In genomic region chr20:50401047-50401586, GRCh38 we compare ENCODE assay signal across 14 cellular contexts.
"Had no signal": no experiment of that assay in that cellular context is flagged by ENCODE, and none has a peak within 500 bp of the region (broad histone marks: within the 10 kb centered on the region; RNA-seq: fewer than 3 reads in every experiment).

No MANE protein-coding gene starts in this region.

- H3K36me3 ChIP-seq: cardiac muscle cell had no signal

- DNase-seq: activated CD4-positive, alpha-beta memory T cell treated with anti-CD3 and anti-CD28 coated beads, Interleukin-2, amount 10 ng/mL, durations not matched to agents 7 days and 5 days; activated CD4-positive, alpha-beta T cell treated with anti-CD3 and anti-CD28 coated beads for 4 hours; activated naive CD4-positive, alpha-beta T cell treated with anti-CD3 and anti-CD28 coated beads, Interleukin-2, amount 50 U/mL, for 16 hours; activated T-cell treated with anti-CD3 and anti-CD28 coated beads, Interleukin-2, amount 50 U/mL, for 24 hours; cortex of kidney; effector CD8-positive, alpha-beta T cell; foreskin keratinocyte; head of caudate nucleus; left colon; mucosa of descending colon; naive thymus-derived CD4-positive, alpha-beta T cell; retina had no signal

- H3K27me3 ChIP-seq: cardiac muscle cell, foreskin keratinocyte had no signal

- H3K4me1 ChIP-seq: foreskin keratinocyte had no signal

- H3K4me3 ChIP-seq: cardiac muscle cell, mucosa of descending colon had no signal

- H3K9me3 ChIP-seq: mucosa of descending colon had no signal

- ATAC-seq: foreskin keratinocyte; naive thymus-derived CD4-positive, alpha-beta T cell had no signal

- H3K27ac ChIP-seq: foreskin keratinocyte, parathyroid adenoma had no signal
